In the genomic region with DNA sequence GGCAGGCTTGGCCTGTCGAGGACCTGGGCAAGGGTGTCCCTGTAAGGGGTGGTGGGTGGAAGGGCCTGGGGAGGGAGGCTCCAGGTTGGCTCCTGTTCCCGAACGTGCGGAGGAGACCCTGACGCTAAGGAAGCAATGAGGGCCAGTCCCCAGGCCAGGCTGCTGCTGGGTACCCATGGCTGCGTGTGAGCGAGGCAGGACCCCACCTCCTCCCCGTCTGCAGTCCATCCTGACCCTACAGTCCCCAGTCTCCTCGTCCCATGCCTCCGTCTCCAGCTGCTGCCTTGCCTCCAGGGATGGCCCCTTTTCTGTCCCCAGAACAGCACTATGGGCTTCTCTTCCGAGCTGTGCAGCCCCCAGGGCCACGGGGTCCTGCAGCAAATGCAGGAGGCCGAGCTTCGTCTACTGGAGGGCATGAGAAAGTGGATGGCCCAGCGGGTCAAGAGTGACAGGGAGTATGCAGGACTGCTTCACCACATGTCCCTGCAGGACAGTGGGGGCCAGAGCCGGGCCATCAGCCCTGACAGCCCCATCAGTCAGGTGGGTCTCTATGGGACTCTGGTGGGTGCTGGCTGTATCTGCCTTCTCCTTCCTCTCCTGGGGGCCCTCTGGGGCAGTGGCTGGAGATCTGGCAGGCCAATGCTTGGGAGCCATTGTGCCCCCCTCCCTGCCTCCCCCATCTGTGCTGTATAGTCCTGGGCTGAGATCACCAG, we compare ENCODE assay signal across 6 cellular contexts. TPM values are rescaled to one million over a fixed set of nuclear protein-coding genes. Genes with fewer than 3 reads are reported as not detected.
A peak's percentile ranks its signal among the peaks of the same experiment; 100 is the strongest.
DNase-seq lines count a peak whose midpoint lies in the region; ATAC-seq and TF ChIP-seq lines count a peak whose summit lies in the region.

No MANE protein-coding gene starts in this region.

- no peak for TF ChIP-seq CTCF in brain (conservative IDR thresholded peaks at IDR 0.05)
- no peak for TF ChIP-seq CTCF in nephron (IDR thresholded peaks at IDR 0.05; ENCODE audit: unreplicated experiment in 3 of 3)

- H3K36me3 Mint-ChIP-seq in brain (no peaks in the 10 kb centered on the region), nephron (ENCODE audit: low read depth) (peaks cover 5% of the 10 kb centered on the region)

- H3K27me3 Mint-ChIP-seq in brain (peaks cover 5% of the 10 kb centered on the region), nephron (ENCODE audit: low read depth) (no peaks in the 10 kb centered on the region)

- H3K4me1 Mint-ChIP-seq in brain: peaks cover 10% of the 10 kb centered on the region
- H3K4me1 Mint-ChIP-seq in nephron: peaks cover 11% of the 10 kb centered on the region

- no peak for DNase-seq in central memory CD4-positive, alpha-beta T cell
- no peak for DNase-seq in NCI-H2107 treated with DMSO at 0.1 percent for 48 hours (lab: John Stamatoyannopoulos, UW; ENCODE audit: unreplicated experiment)

- ATAC-seq in GM19395 (IDR thresholded peaks at IDR 0.05; ENCODE audit: unreplicated experiment) (peak; percentile 4), GM18517 (IDR thresholded peaks at IDR 0.05; ENCODE audit: unreplicated experiment) (no peak)

- H3K9me3 Mint-ChIP-seq in brain (no peaks in the 10 kb centered on the region), nephron (no peaks in the 10 kb centered on the region)

- peak overlapping the region in 3 of 5 experiments; percentile 40 to 74 (median 69) for H3K27ac Mint-ChIP-seq in brain
- H3K27ac Mint-ChIP-seq in nephron: peak overlapping the region; percentile 46 to 85 (median 82)

- H3K4me3 Mint-ChIP-seq in brain (no peak overlapping the region), nephron (peak overlapping the region; percentile 63 to 79 (median 63))

RNA-seq across cellular contexts. Expression of gene FES, which starts 0.6 kb away (rescaled TPM):
- polyA plus RNA-seq in brain (ENCODE audit: insufficient read depth, low read depth, low replicate concordance): 4.1 TPM

RNA-seq across cellular contexts. Expression of gene FURIN, which starts 16.5 kb away (rescaled TPM):
- 22.9 TPM for polyA plus RNA-seq in brain (ENCODE audit: insufficient read depth, low read depth, low replicate concordance)

RNA-seq across cellular contexts. Expression of gene MAN2A2, which starts 18.2 kb away (rescaled TPM):
- polyA plus RNA-seq in brain (ENCODE audit: insufficient read depth, low read depth, low replicate concordance): 58.2 TPM

RNA-seq across cellular contexts. Expression of gene HDDC3, which starts 47.5 kb away (rescaled TPM):
- polyA plus RNA-seq in brain (ENCODE audit: insufficient read depth, low read depth, low replicate concordance): 19.8 TPM

RNA-seq across cellular contexts. Expression of gene UNC45A, which starts 50.2 kb away (rescaled TPM):
- polyA plus RNA-seq in brain (ENCODE audit: insufficient read depth, low read depth, low replicate concordance): 85.1 TPM

Comparison
In these comparisons a context has a peak if more than half of its experiments do, and no peak if none do; other contexts are left out.
1. H3K4me3 Mint-ChIP-seq: peak in nephron (3 of 3); none in brain (0 of 5).